ENCODE assay signal across 8 cellular contexts in the genomic region with DNA sequence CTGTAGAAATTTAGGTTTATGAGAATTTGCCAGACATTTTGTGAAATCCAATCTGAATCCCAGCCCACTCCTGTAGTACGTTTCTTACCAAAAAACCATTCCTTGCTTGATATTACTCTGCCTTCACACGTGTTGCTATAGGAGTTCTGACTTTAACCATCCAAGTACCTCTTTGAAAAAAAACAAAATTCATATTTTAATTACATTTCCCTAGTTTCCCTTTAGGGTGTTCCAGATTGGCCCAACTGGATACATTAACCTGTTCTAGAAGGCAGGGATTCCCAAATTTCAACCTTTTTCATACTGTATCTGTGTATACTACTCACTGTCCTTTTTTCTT. TPM values are rescaled to one million over a fixed set of nuclear protein-coding genes. Genes with fewer than 3 reads are reported as not detected.
DNase-seq lines count a peak whose midpoint lies in the region; ATAC-seq and TF ChIP-seq lines count a peak whose summit lies in the region.

No MANE protein-coding gene starts in this region.

- DNase-seq in RWPE1 (ENCODE audit: low spot score), result no peak
- no peak for DNase-seq in esophagus muscularis mucosa (ENCODE audit: extremely low spot score)
- DNase-seq in progenitor cell of endocrine pancreas (ENCODE audit: low spot score, unreplicated experiment), result no peak
- DNase-seq in NCI-H187 (lab: John Stamatoyannopoulos, UW), result no peak
- DNase-seq in omental fat pad (ENCODE audit: low spot score), result no peak
- no peak for DNase-seq in nucleus accumbens (lab: John Stamatoyannopoulos, UW)

- H3K9me3 Mint-ChIP-seq in progenitor cell of endocrine pancreas (ENCODE audit: low read depth), result peaks cover 14% of the 10 kb centered on the region

- TF ChIP-seq POLR2A in esophagus muscularis mucosa (IDR thresholded peaks at IDR 0.05; ENCODE audit: low read depth), result no peak

- CTCF ChIA-PET in RWPE1 (lab: Yijun Ruan, JAX), result interaction anchor here (0.5 kb wide), 1 partner anchor 491 kb away, joined by 3 read pairs; no protein-coding TSS in a partner anchor

- H3K27ac ChIP-seq in DOHH2 (ENCODE audit: low read depth, low read length) (peak overlapping the region; percentile 91), RWPE1 (peak overlapping the region; percentile 100), esophagus muscularis mucosa (replicated peaks in 1 of 4) (peak overlapping the region; percentile 95 to 99 (median 98))

- TF ChIP-seq CTCF in DOHH2 (IDR thresholded peaks at IDR 0.05; ENCODE audit: low read depth, low read length, poor library complexity, severe bottlenecking) (no peak), RWPE1 (conservative IDR thresholded peaks at IDR 0.05; ENCODE audit: low read depth) (no peak), esophagus muscularis mucosa (IDR thresholded peaks at IDR 0.05) (no peak), progenitor cell of endocrine pancreas (IDR thresholded peaks at IDR 0.05; ENCODE audit: unreplicated experiment) (no peak), omental fat pad (IDR thresholded peaks at IDR 0.05) (no peak)

- peaks cover 6% of the 10 kb centered on the region for H3K36me3 Mint-ChIP-seq in progenitor cell of endocrine pancreas (ENCODE audit: insufficient read depth)

- H3K4me3 Mint-ChIP-seq in progenitor cell of endocrine pancreas (ENCODE audit: low read depth), result peak overlapping the region; percentile 99

- no peaks in the 10 kb centered on the region for H3K9me2 ChIP-seq in DOHH2 (replicated peaks; ENCODE audit: control insufficient read depth, low read length)

- peaks cover 29% of the 10 kb centered on the region for H3K79me2 ChIP-seq in DOHH2 (ENCODE audit: control insufficient read depth, low read length)

- H3K27me3 Mint-ChIP-seq in progenitor cell of endocrine pancreas, result no peaks in the 10 kb centered on the region

- peak overlapping the region; percentile 94 for H3K4me2 ChIP-seq in DOHH2 (ENCODE audit: low read length)

- H3K27ac Mint-ChIP-seq in progenitor cell of endocrine pancreas, result peak overlapping the region; percentile 99

- H3K9me3 ChIP-seq in DOHH2 (ENCODE audit: control insufficient read depth, insufficient read depth, low read length), result no peaks in the 10 kb centered on the region
- no peaks in the 10 kb centered on the region for H3K9me3 ChIP-seq in esophagus muscularis mucosa

- no peak for TF ChIP-seq EP300 in esophagus muscularis mucosa (IDR thresholded peaks at IDR 0.05)

- H4K20me1 ChIP-seq in DOHH2 (ENCODE audit: control insufficient read depth, insufficient read depth, low read depth, low read length), result peaks cover 20% of the 10 kb centered on the region

- peaks cover 16% of the 10 kb centered on the region for H3F3A ChIP-seq in DOHH2 (ENCODE audit: control insufficient read depth, insufficient read depth)

- intact Hi-C loops in esophagus muscularis mucosa (cut with DNase I), result loop anchor here (5.0 kb wide), 1 partner anchor 84 kb away; no protein-coding TSS in a partner anchor

- POLR2A ChIA-PET in RWPE1 (lab: Yijun Ruan, JAX; ENCODE audit: low non-redundant PET), result interaction anchor here (1.2 kb wide), 1 partner anchor 12 kb away, joined by 3 read pairs; no protein-coding TSS in a partner anchor

- H3K36me3 ChIP-seq in DOHH2 (ENCODE audit: control insufficient read depth, low read length), result peaks cover 11% of the 10 kb centered on the region
- no peaks in the 10 kb centered on the region for H3K36me3 ChIP-seq in esophagus muscularis mucosa

- H3K4me3 ChIP-seq in DOHH2 (ENCODE audit: low read length) (peak overlapping the region; percentile 96), esophagus muscularis mucosa (peak overlapping the region; percentile 61 to 94 (median 90))

- H3K4me1 Mint-ChIP-seq in progenitor cell of endocrine pancreas (ENCODE audit: low read depth), result peaks cover 43% of the 10 kb centered on the region

- ATAC-seq in GM18909 (IDR thresholded peaks at IDR 0.05; ENCODE audit: poor library complexity, unreplicated experiment) (no peak), omental fat pad (ENCODE audit: low FRiP score) (no peak)

- H3K27me3 ChIP-seq in DOHH2 (ENCODE audit: control insufficient read depth, low read length) (no peaks in the 10 kb centered on the region), esophagus muscularis mucosa (no peaks in the 10 kb centered on the region)

- H3K4me1 ChIP-seq in DOHH2 (ENCODE audit: control insufficient read depth, low read length), result peaks cover 32% of the 10 kb centered on the region
- H3K4me1 ChIP-seq in esophagus muscularis mucosa, result peaks cover 18 to 48% (median 45%) of the 10 kb centered on the region in 4 donors

- WGBS in esophagus muscularis mucosa, result 0% methylated on average over 2 of the region's 2 CpGs

RNA-seq across cellular contexts. Expression of gene PJA2, which starts 1.4 kb away (rescaled TPM):
- 100 to 1,000 TPM; 133 to 211 (median 170) TPM for total RNA-seq in esophagus muscularis mucosa
- 62.0 and 63.4 TPM in 2 replicates for total RNA-seq in progenitor cell of endocrine pancreas
- total RNA-seq in omental fat pad, result 100 to 1,000 TPM in 1 of 4 donors, 10 to 100 TPM in 3; 74.5 to 120 (median 90.4) TPM
